ENCODE assay signal across 10 cellular contexts in genomic region chr5:171521219-171521633, GRCh38.
DNase-seq lines count a peak whose midpoint lies in the region; ATAC-seq and TF ChIP-seq lines count a peak whose summit lies in the region.
"Had no signal": no experiment of that assay in that cellular context is flagged by ENCODE, and none has a peak within 500 bp of the region (broad histone marks: within the 10 kb centered on the region; RNA-seq: fewer than 3 reads in every experiment).

No MANE protein-coding gene starts in this region.

- peak overlapping the region; percentile 67 to 77 for H3K27ac ChIP-seq in SK-N-SH (ENCODE audit: low read depth in 2 of 2, low read length in 1 of 2)
- no peak overlapping the region for H3K27ac ChIP-seq in effector memory CD4-positive, alpha-beta T cell (ENCODE audit: insufficient read depth, low read length, poor library complexity, severe bottlenecking)

- WGBS in SK-N-SH (ENCODE audit: low lambda C conversion rate) = 9% methylated on average over 1 of the region's 1 CpG

- H3K36me3 ChIP-seq in SK-N-SH (replicated peaks in 1 of 2; ENCODE audit: control insufficient read depth in 1 of 2, insufficient read depth in 2 of 2, low read length in 1 of 2) = no peaks in the 10 kb centered on the region
- H3K36me3 ChIP-seq in effector memory CD4-positive, alpha-beta T cell (ENCODE audit: control insufficient read depth, insufficient read depth, low read length) = no peaks in the 10 kb centered on the region
- H3K36me3 ChIP-seq in Caco-2 (ENCODE audit: control insufficient read depth, insufficient read depth, low read length) = no peaks in the 10 kb centered on the region

- no peak for ATAC-seq in HG02981 (IDR thresholded peaks at IDR 0.05; ENCODE audit: unreplicated experiment)

- intact Hi-C loops in Calu3 (cut with micrococcal nuclease; ENCODE audit: unreplicated experiment) (no loop called here), Caco-2 (cut with micrococcal nuclease; ENCODE audit: unreplicated experiment) (no loop called here)

- H3K27ac Mint-ChIP-seq in Calu3 (ENCODE audit: unreplicated experiment) (no peak overlapping the region), Caco-2 (ENCODE audit: unreplicated experiment) (no peak overlapping the region)
- H3K27ac Mint-ChIP-seq: activated naive CD8-positive, alpha-beta T cell treated with anti-CD3 and anti-CD28 coated beads for 36 hours had no signal

- H3K9me3 ChIP-seq in SK-N-SH (no peaks in the 10 kb centered on the region), Caco-2 (no peaks in the 10 kb centered on the region)
- H3K9me3 ChIP-seq in effector memory CD4-positive, alpha-beta T cell (ENCODE audit: control insufficient read depth, low read length) = no peaks in the 10 kb centered on the region

- POLR2A ChIA-PET in SK-N-SH (lab: Yijun Ruan, JAX) (no interaction called here), Caco-2 (lab: Charles Lee) (no interaction called here)

- no peaks in the 10 kb centered on the region for H3K36me3 Mint-ChIP-seq in Calu3 (ENCODE audit: insufficient read depth, unreplicated experiment)
- H3K36me3 Mint-ChIP-seq in Caco-2 (ENCODE audit: insufficient read depth, unreplicated experiment) = no peaks in the 10 kb centered on the region
- H3K36me3 Mint-ChIP-seq: activated naive CD8-positive, alpha-beta T cell treated with anti-CD3 and anti-CD28 coated beads for 36 hours had no signal

- peaks cover 18% of the 10 kb centered on the region for H3F3A ChIP-seq in SK-N-SH (replicated peaks; ENCODE audit: insufficient read depth)

- peak overlapping the region; percentile 52 for H3K4me2 ChIP-seq in SK-N-SH

- no peak for TF ChIP-seq RAD21 in SK-N-SH (IDR thresholded peaks at IDR 0.05; ENCODE audit: low read length)

- peak in 1 of 2 experiments; percentile 56; a peak in 1 of 4 replicates for TF ChIP-seq EP300 in SK-N-SH (IDR thresholded peaks at IDR 0.05; ENCODE audit: borderline replicate concordance in 1 of 2, low read depth in 1 of 2, low read length in 1 of 2)

- no peaks in the 10 kb centered on the region for H3K9me2 ChIP-seq in SK-N-SH

- no peaks in the 10 kb centered on the region for H3K27me3 ChIP-seq in SK-N-SH (ENCODE audit: insufficient read depth)
- no peaks in the 10 kb centered on the region for H3K27me3 ChIP-seq in effector memory CD4-positive, alpha-beta T cell (replicated peaks; ENCODE audit: control insufficient read depth, insufficient read depth, low read length, poor library complexity, severe bottlenecking)
- no peaks in the 10 kb centered on the region; the same call in 1 of the 2 replicates for H3K27me3 ChIP-seq in Caco-2 (replicated peaks; ENCODE audit: control insufficient read depth, insufficient read depth, low read length)

- peak overlapping the region; percentile 18; the same call in 1 of the 2 replicates for H3K9ac ChIP-seq in SK-N-SH

- H3K4me1 Mint-ChIP-seq in Calu3 (ENCODE audit: low read depth, unreplicated experiment) (peaks cover 7% of the 10 kb centered on the region), Caco-2 (ENCODE audit: low read depth, unreplicated experiment) (peaks cover 7% of the 10 kb centered on the region)
- H3K4me1 Mint-ChIP-seq: activated naive CD8-positive, alpha-beta T cell treated with anti-CD3 and anti-CD28 coated beads for 36 hours had no signal

- TF ChIP-seq CTCF in Calu3 (IDR thresholded peaks at IDR 0.05; ENCODE audit: unreplicated experiment) = no peak
- TF ChIP-seq CTCF in SK-N-SH (IDR thresholded peaks at IDR 0.05) = peak; percentile 27; the same call in 1 of the 2 replicates
- peak; percentile 11 for TF ChIP-seq CTCF in fibroblast of villous mesenchyme (IDR thresholded peaks at IDR 0.05; ENCODE audit: insufficient read depth, low read depth, low read length)
- no peak for TF ChIP-seq CTCF in Caco-2 (IDR thresholded peaks at IDR 0.05; ENCODE audit: insufficient read depth in 1 of 2, low read depth in 1 of 2, low read length in 1 of 2, severe bottlenecking in 1 of 2, unreplicated experiment in 1 of 2)

- peaks cover 59% of the 10 kb centered on the region for H3K27me3 Mint-ChIP-seq in Calu3 (ENCODE audit: unreplicated experiment)
- peaks cover 11% of the 10 kb centered on the region for H3K27me3 Mint-ChIP-seq in Caco-2 (ENCODE audit: insufficient read depth, unreplicated experiment)
- H3K27me3 Mint-ChIP-seq: activated naive CD8-positive, alpha-beta T cell treated with anti-CD3 and anti-CD28 coated beads for 36 hours had no signal

- peak overlapping the region; percentile 45 for H2AFZ ChIP-seq in SK-N-SH (ENCODE audit: low read depth)

- peak; percentile 33 for DNase-seq in Calu3
- peak; percentile 35 for DNase-seq in SK-N-SH
- DNase-seq in fibroblast of villous mesenchyme (ENCODE audit: low read depth) = peak; percentile 80
- peak; percentile 6 for DNase-seq in pons (ENCODE audit: low spot score)
- DNase-seq in effector memory CD4-positive, alpha-beta T cell = no peak
- DNase-seq in Caco-2 = no peak
- no peak for DNase-seq in effector CD8-positive, alpha-beta T cell (lab: John Stamatoyannopoulos, UW)
- DNase-seq: activated naive CD8-positive, alpha-beta T cell treated with anti-CD3 and anti-CD28 coated beads for 36 hours; SHP77 treated with DMSO at 0.1 percent for 48 hours had no signal

- H3K79me2 ChIP-seq in SK-N-SH (ENCODE audit: insufficient read depth) = no peaks in the 10 kb centered on the region

- no peaks in the 10 kb centered on the region for H4K20me1 ChIP-seq in SK-N-SH (ENCODE audit: insufficient read depth)

- H3K9me3 Mint-ChIP-seq in Calu3 (ENCODE audit: low read depth, unreplicated experiment) (no peaks in the 10 kb centered on the region), Caco-2 (ENCODE audit: unreplicated experiment) (no peaks in the 10 kb centered on the region)
- H3K9me3 Mint-ChIP-seq: activated naive CD8-positive, alpha-beta T cell treated with anti-CD3 and anti-CD28 coated beads for 36 hours had no signal

- H3K4me3 ChIP-seq in SK-N-SH (ENCODE audit: low read depth in 2 of 2, low read length in 1 of 2) (no peak overlapping the region), fibroblast of villous mesenchyme (ENCODE audit: low read depth, low read length) (no peak overlapping the region), Caco-2 (ENCODE audit: low read depth, low read length) (no peak overlapping the region)
- H3K4me3 ChIP-seq in effector memory CD4-positive, alpha-beta T cell (ENCODE audit: insufficient read depth, low read depth, low read length, poor library complexity, severe bottlenecking) = no peak overlapping the region

- no peak overlapping the region for H3K4me3 Mint-ChIP-seq in Calu3 (ENCODE audit: low read depth, unreplicated experiment)
- H3K4me3 Mint-ChIP-seq in Caco-2 (ENCODE audit: unreplicated experiment) = no peak overlapping the region
- H3K4me3 Mint-ChIP-seq: activated naive CD8-positive, alpha-beta T cell treated with anti-CD3 and anti-CD28 coated beads for 36 hours had no signal

- CTCF ChIA-PET in Calu3 (lab: Charles Lee) = interaction anchor here (0.7 to 1.2 kb wide), 5 partner anchors 27 to 109 kb away, joined by 3 to 13 read pairs (median 3); partner anchors contain the start of gene FGF18
- CTCF ChIA-PET in SK-N-SH (lab: Yijun Ruan, JAX) = interaction anchor here (2.0 kb wide), 1 partner anchor 103 kb away, joined by 7 read pairs; the partner anchor contains the start of gene FGF18
- CTCF ChIA-PET in Caco-2 (lab: Charles Lee) = interaction anchor here (0.6 kb wide), 1 partner anchor 477 kb away, joined by 3 read pairs; no protein-coding TSS in a partner anchor

- no TSS peak for BruUV-seq in Calu3 (replicated peaks; lab: Mats Ljungman, UMichigan)
- BruUV-seq in Caco-2 (replicated peaks; lab: Mats Ljungman, UMichigan) = no TSS peak

- peaks cover 16 to 40% of the 10 kb centered on the region in 2 experiments; a peak in 3 of 4 replicates for H3K4me1 ChIP-seq in SK-N-SH (ENCODE audit: control insufficient read depth in 1 of 2, insufficient read depth in 2 of 2, low read depth in 1 of 2, low read length in 1 of 2)
- no peaks in the 10 kb centered on the region for H3K4me1 ChIP-seq in effector memory CD4-positive, alpha-beta T cell (ENCODE audit: control insufficient read depth, insufficient read depth, low read length, poor library complexity, severe bottlenecking)
- peaks cover 20% of the 10 kb centered on the region for H3K4me1 ChIP-seq in Caco-2

TF ChIP-seq in SK-N-SH, 30 proteins besides CTCF, POLR2A, EP300 and RAD21 (continues in another document):
- TF ChIP-seq TAF1 (IDR thresholded peaks at IDR 0.05; ENCODE audit: borderline replicate concordance, low read depth, low read length) (no peak), FOXJ3 (CRISPR knock-in tag; IDR thresholded peaks at IDR 0.05) (no peak), USF2 (IDR thresholded peaks at IDR 0.05; ENCODE audit: borderline replicate concordance, low read depth, low read length) (no peak), MXI1 (IDR thresholded peaks at IDR 0.05; ENCODE audit: low read depth, low read length) (no peak), JUND (IDR thresholded peaks at IDR 0.05) (peak; percentile 94)

Comparison
In these comparisons a context has a peak if more than half of its experiments do, and no peak if none do; other contexts are left out.
1. DNase-seq: peak in Calu3 (single experiment), SK-N-SH (single experiment), fibroblast of villous mesenchyme (single experiment) and pons (single experiment); none in effector memory CD4-positive, alpha-beta T cell (0 of 3), Caco-2 (0 of 2) and effector CD8-positive, alpha-beta T cell (single experiment).
2. CTCF ChIP-seq: peak in SK-N-SH (single experiment) and fibroblast of villous mesenchyme (single experiment); none in Calu3 (single experiment) and Caco-2 (0 of 2).